ENCODE assay signal across 23 cellular contexts in genomic region chr7:78280276-78280675, GRCh38.
"Had no signal": no experiment of that assay in that cellular context is flagged by ENCODE, and none has a peak within 500 bp of the region (broad histone marks: within the 10 kb centered on the region; RNA-seq: fewer than 3 reads in every experiment).

No MANE protein-coding gene starts in this region.

- H3K4me3 ChIP-seq: MG63 had no signal

- H3K27ac ChIP-seq: HL-60, RWPE1 had no signal

- ATAC-seq: Panc1, PC-3, T-cell had no signal

- H3K9me3 ChIP-seq: MG63 had no signal

- H3K36me3 ChIP-seq: MG63 had no signal

- H3K27me3 ChIP-seq: MG63 had no signal

- DNase-seq: KBM-7, MG63, NCI-H1092, NCI-H1105 treated with DMSO at 0.1 percent for 48 hours, NCI-H1417 treated with DMSO at 0.1 percent for 48 hours, NCI-H146, NCI-H1694 treated with DMSO at 0.1 percent for 48 hours, NCI-H1930, NCI-H2081, NCI-H2107, NCI-H2227 treated with DMSO at 0.1 percent for 48 hours, NCI-H446, NCI-H510A, NCI-H524 treated with DMSO at 0.1 percent for 48 hours, NCI-H69, NCI-H774, PC-3, SHP77, SW 1271, T-cell had no signal
